In genomic region chr10:35447693-35448407, GRCh38 we compare ENCODE assay signal across 1 cellular context.
TF ChIP-seq lines count a peak whose summit lies in the region.

No MANE protein-coding gene starts in this region.

TF ChIP-seq in HEK293, 187 proteins besides CTCF, POLR2A, EP300 and RAD21 (continued from another document):
- TF ChIP-seq AEBP2 (tag by site-specific recombination; IDR thresholded peaks at IDR 0.05; ENCODE audit: borderline replicate concordance) (no peak), ZNF785 (tag by site-specific recombination; IDR thresholded peaks at IDR 0.05) (no peak), OSR2 (tag by site-specific recombination; IDR thresholded peaks at IDR 0.05) (peak; percentile 79), KLF7 (tag by site-specific recombination; IDR thresholded peaks at IDR 0.05; ENCODE audit: borderline replicate concordance) (no peak), ZNF391 (tag by site-specific recombination; IDR thresholded peaks at IDR 0.05; ENCODE audit: borderline replicate concordance, low read depth) (no peak), ZNF510 (tag by site-specific recombination; IDR thresholded peaks at IDR 0.05; ENCODE audit: insufficient replicate concordance) (no peak), ZFP41 (tag by site-specific recombination; IDR thresholded peaks at IDR 0.05; ENCODE audit: borderline replicate concordance) (no peak), SCRT2 (tag by site-specific recombination; IDR thresholded peaks at IDR 0.05) (peak; percentile 99), SETDB1 (IDR thresholded peaks at IDR 0.05; ENCODE audit: insufficient read length, low read length) (no peak), ZNF433 (tag by site-specific recombination; IDR thresholded peaks at IDR 0.05; ENCODE audit: low read depth) (no peak), ZNF302 (tag by site-specific recombination; IDR thresholded peaks at IDR 0.05; ENCODE audit: low read depth) (no peak), ZNF350 (tag by site-specific recombination; IDR thresholded peaks at IDR 0.05) (no peak), ZNF146 (tag by site-specific recombination; IDR thresholded peaks at IDR 0.05) (no peak), PRDM6 (tag by site-specific recombination; IDR thresholded peaks at IDR 0.05) (no peak), TCF7L2 (IDR thresholded peaks at IDR 0.05; ENCODE audit: borderline replicate concordance, low read depth, low read length) (no peak), YY1 (tag by site-specific recombination; IDR thresholded peaks at IDR 0.05) (no peak), ZNF140 (tag by site-specific recombination; IDR thresholded peaks at IDR 0.05) (no peak)
- TF ChIP-seq, protein P1, sequence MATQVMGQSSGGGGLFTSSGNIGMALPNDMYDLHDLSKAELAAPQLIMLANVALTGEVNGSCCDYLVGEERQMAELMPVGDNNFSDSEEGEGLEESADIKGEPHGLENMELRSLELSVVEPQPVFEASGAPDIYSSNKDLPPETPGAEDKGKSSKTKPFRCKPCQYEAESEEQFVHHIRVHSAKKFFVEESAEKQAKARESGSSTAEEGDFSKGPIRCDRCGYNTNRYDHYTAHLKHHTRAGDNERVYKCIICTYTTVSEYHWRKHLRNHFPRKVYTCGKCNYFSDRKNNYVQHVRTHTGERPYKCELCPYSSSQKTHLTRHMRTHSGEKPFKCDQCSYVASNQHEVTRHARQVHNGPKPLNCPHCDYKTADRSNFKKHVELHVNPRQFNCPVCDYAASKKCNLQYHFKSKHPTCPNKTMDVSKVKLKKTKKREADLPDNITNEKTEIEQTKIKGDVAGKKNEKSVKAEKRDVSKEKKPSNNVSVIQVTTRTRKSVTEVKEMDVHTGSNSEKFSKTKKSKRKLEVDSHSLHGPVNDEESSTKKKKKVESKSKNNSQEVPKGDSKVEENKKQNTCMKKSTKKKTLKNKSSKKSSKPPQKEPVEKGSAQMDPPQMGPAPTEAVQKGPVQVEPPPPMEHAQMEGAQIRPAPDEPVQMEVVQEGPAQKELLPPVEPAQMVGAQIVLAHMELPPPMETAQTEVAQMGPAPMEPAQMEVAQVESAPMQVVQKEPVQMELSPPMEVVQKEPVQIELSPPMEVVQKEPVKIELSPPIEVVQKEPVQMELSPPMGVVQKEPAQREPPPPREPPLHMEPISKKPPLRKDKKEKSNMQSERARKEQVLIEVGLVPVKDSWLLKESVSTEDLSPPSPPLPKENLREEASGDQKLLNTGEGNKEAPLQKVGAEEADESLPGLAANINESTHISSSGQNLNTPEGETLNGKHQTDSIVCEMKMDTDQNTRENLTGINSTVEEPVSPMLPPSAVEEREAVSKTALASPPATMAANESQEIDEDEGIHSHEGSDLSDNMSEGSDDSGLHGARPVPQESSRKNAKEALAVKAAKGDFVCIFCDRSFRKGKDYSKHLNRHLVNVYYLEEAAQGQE (tag by site-specific recombination; IDR thresholded peaks at IDR 0.05), result no peak
- TF ChIP-seq, protein P2, sequence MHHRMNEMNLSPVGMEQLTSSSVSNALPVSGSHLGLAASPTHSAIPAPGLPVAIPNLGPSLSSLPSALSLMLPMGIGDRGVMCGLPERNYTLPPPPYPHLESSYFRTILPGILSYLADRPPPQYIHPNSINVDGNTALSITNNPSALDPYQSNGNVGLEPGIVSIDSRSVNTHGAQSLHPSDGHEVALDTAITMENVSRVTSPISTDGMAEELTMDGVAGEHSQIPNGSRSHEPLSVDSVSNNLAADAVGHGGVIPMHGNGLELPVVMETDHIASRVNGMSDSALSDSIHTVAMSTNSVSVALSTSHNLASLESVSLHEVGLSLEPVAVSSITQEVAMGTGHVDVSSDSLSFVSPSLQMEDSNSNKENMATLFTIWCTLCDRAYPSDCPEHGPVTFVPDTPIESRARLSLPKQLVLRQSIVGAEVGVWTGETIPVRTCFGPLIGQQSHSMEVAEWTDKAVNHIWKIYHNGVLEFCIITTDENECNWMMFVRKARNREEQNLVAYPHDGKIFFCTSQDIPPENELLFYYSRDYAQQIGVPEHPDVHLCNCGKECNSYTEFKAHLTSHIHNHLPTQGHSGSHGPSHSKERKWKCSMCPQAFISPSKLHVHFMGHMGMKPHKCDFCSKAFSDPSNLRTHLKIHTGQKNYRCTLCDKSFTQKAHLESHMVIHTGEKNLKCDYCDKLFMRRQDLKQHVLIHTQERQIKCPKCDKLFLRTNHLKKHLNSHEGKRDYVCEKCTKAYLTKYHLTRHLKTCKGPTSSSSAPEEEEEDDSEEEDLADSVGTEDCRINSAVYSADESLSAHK (tag by site-specific recombination; IDR thresholded peaks at IDR 0.05), result peak; percentile 44; the same call in 1 of the 2 replicates
